ENCODE assay signal across 8 cellular contexts in the genomic region with DNA sequence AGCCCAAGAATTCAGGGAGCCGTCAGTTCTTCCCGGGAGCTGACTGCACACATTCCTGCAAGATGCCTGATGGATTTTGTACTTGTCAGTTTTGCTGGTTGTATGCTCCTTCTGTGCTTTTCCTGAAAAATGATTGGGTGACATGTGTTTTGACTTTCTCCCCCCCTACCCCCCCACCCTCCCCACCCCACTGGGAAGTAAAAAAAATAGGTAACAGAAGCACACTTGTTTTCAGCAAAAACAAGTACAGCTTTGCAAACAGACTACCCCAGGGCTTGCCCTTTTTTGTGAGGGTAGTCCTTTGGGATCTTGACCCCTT. TPM values are rescaled to one million over a fixed set of nuclear protein-coding genes. Genes with fewer than 3 reads are reported as not detected.
DNase-seq lines count a peak whose midpoint lies in the region; ATAC-seq and TF ChIP-seq lines count a peak whose summit lies in the region.

No MANE protein-coding gene starts in this region.

- no peaks in the 10 kb centered on the region for H3K9me2 ChIP-seq in Loucy (replicated peaks; ENCODE audit: low read depth, low read length)

- peaks cover 17 to 57% (median 52%) of the 10 kb centered on the region in 4 donors for H3K4me1 Mint-ChIP-seq in naive thymus-derived CD8-positive, alpha-beta T cell

- H2AFZ ChIP-seq in Loucy (ENCODE audit: low read length), result no peak overlapping the region

- H3K9me3 ChIP-seq in Loucy (ENCODE audit: insufficient read depth, low read depth, low read length), result no peaks in the 10 kb centered on the region
- H3K9me3 ChIP-seq in duodenal mucosa (ENCODE audit: control insufficient read depth in 1 of 2, low read length in 2 of 2), result no peaks in the 10 kb centered on the region

- no peaks in the 10 kb centered on the region for H3K9me3 Mint-ChIP-seq in naive thymus-derived CD8-positive, alpha-beta T cell

- H3K4me2 ChIP-seq in Loucy (ENCODE audit: low read depth, low read length, poor library complexity, severe bottlenecking), result peak overlapping the region; percentile 99

- H3K4me3 ChIP-seq in AG10803 (ENCODE audit: low read length) (peak overlapping the region; percentile 86), Loucy (ENCODE audit: low read length, poor library complexity, severe bottlenecking) (peak overlapping the region; percentile 93), duodenal mucosa (ENCODE audit: low read depth in 1 of 2, low read length in 2 of 2) (peak overlapping the region; percentile 67 to 90)

- POLR2A ChIA-PET in naive thymus-derived CD8-positive, alpha-beta T cell (lab: Charles Lee), result interaction anchor here (3.4 kb wide), 1 partner anchor 68 kb away, joined by 16 read pairs; a partner anchor contains a TSS

- H3F3A ChIP-seq in Loucy (ENCODE audit: low read depth), result no peaks in the 10 kb centered on the region

- H3K36me3 Mint-ChIP-seq in naive thymus-derived CD8-positive, alpha-beta T cell, result peaks cover 0 to 42% (median 9%) of the 10 kb centered on the region in 3 donors

- H3K9ac ChIP-seq in Loucy (ENCODE audit: low read depth, low read length, poor library complexity, severe bottlenecking) (peak overlapping the region; percentile 78), duodenal mucosa (ENCODE audit: low read depth in 1 of 2, low read length in 2 of 2) (peak overlapping the region; percentile 68 to 91)

- H3K4me1 ChIP-seq in Loucy (ENCODE audit: insufficient read depth, low read length, poor library complexity, severe bottlenecking) (peaks cover 53% of the 10 kb centered on the region), duodenal mucosa (ENCODE audit: control insufficient read depth in 1 of 2, insufficient read depth in 2 of 2, low read length in 2 of 2) (peaks cover 7 to 10% of the 10 kb centered on the region in 2 donors)

- no peak for ATAC-seq in naive thymus-derived CD8-positive, alpha-beta T cell
- no peak for ATAC-seq in GM19328 (IDR thresholded peaks at IDR 0.05; ENCODE audit: unreplicated experiment)

- peak overlapping the region in 7 of 10 donors; percentile 71 to 90 (median 86) for H3K27ac Mint-ChIP-seq in naive thymus-derived CD8-positive, alpha-beta T cell

- no peak for TF ChIP-seq CTCF in AG10803 (conservative IDR thresholded peaks at IDR 0.05; ENCODE audit: low read length)
- TF ChIP-seq CTCF in Loucy (conservative IDR thresholded peaks at IDR 0.05; ENCODE audit: low read length), result no peak

- H3K36me3 ChIP-seq in Loucy (ENCODE audit: insufficient read depth, low read length) (peaks cover 6% of the 10 kb centered on the region; the same call in 1 of the 2 replicates), duodenal mucosa (ENCODE audit: control insufficient read depth in 1 of 2, insufficient read depth in 2 of 2, low read length in 2 of 2) (peaks cover 11 to 23% of the 10 kb centered on the region in 2 donors)

- H3K27me3 ChIP-seq in Loucy (ENCODE audit: insufficient read depth, low read length, poor library complexity, severe bottlenecking) (no peaks in the 10 kb centered on the region), duodenal mucosa (ENCODE audit: control insufficient read depth in 1 of 2, insufficient read depth in 2 of 2, low read length in 2 of 2) (no peaks in the 10 kb centered on the region)

- peak overlapping the region; percentile 77 to 93 (median 89) for H3K4me3 Mint-ChIP-seq in naive thymus-derived CD8-positive, alpha-beta T cell

- peaks cover 59% of the 10 kb centered on the region for H3K79me2 ChIP-seq in Loucy (ENCODE audit: insufficient read depth, low read length)

- DNase-seq in AG10803 (ENCODE audit: low read depth) (no peak), NCI-H128 (lab: John Stamatoyannopoulos, UW; ENCODE audit: unreplicated experiment) (no peak), DMS114 treated with DMSO at 0.1 percent for 48 hours (lab: John Stamatoyannopoulos, UW; ENCODE audit: unreplicated experiment) (no peak)
- DNase-seq in naive thymus-derived CD8-positive, alpha-beta T cell, result no peak
- no peak for DNase-seq in activated CD4-positive, alpha-beta T cell treated with anti-CD3 and anti-CD28 coated beads, Interleukin-2, amount 50 U/mL, for 4 hours

- H3K27me3 Mint-ChIP-seq in naive thymus-derived CD8-positive, alpha-beta T cell, result peaks cover 0 to 10% (median 0%) of the 10 kb centered on the region in 5 donors

- no peak overlapping the region for H3K27ac ChIP-seq in duodenal mucosa (ENCODE audit: low read depth, low read length)

- peaks cover 53% of the 10 kb centered on the region for H4K20me1 ChIP-seq in Loucy (ENCODE audit: insufficient read depth, low read length, poor library complexity, severe bottlenecking)

RNA-seq across cellular contexts. Expression of a gene that starts 1.1 kb away (rescaled TPM):
- total RNA-seq in naive thymus-derived CD8-positive, alpha-beta T cell, result 10 to 100 TPM; 60.3 to 64.8 TPM
- polyA plus RNA-seq in naive thymus-derived CD8-positive, alpha-beta T cell, result 10 to 100 TPM in 2 of 3 donors, 1 to 10 TPM in 1; 6.8 to 15.0 (median 10.3) TPM
